ENCODE assay signal across 23 cellular contexts in the genomic region with DNA sequence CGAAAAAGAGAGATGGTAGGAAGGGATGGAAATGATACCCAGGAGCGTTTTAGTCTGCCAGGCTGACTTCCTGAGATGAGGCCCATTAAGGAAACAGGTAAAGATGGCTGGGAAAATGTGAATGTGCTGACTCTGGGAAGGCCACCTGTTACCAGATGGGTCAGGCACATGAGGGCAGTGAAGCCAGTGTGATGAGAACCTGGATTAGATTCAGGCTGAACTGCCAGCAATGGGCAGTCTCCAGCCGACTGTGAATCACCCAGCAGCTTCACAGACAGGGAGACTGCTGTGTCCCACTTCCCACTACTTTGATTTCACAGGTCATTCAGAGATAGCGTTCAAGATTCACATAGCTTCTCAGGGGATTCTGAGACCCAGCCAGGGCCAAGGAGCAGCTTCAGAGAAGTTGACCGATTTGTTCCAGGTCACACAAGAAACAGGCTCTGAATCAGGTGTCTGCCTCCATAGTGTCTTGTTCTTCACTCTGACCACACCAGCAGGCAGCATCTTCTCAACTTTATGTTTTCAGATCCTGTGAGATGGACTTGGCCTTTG. TPM values are rescaled to one million over a fixed set of nuclear protein-coding genes. Genes with fewer than 3 reads are reported as not detected.
"Had no signal": no experiment of that assay in that cellular context is flagged by ENCODE, and none has a peak within 500 bp of the region (broad histone marks: within the 10 kb centered on the region; RNA-seq: fewer than 3 reads in every experiment).

No MANE protein-coding gene starts in this region.

- DNase-seq: activated CD4-positive, alpha-beta T cell treated with anti-CD3 and anti-CD28 coated beads, Interleukin-2, amount 10 ng/mL, durations not matched to agents 7 days and 5 days; activated CD4-positive, CD25-positive, alpha-beta regulatory T cell; activated CD8-positive, alpha-beta T cell treated with anti-CD3 and anti-CD28 coated beads, Interleukin-2, amount 10 ng/mL, durations not matched to agents 7 days and 5 days; activated naive CD8-positive, alpha-beta T cell treated with anti-CD3 and anti-CD28 coated beads for 36 hours; amniotic stem cell; foreskin melanocyte; hypothalamus; left lung; mammary epithelial cell; naive B cell; stimulated activated naive B cell treated with anti-CD40 and anti-IgM and Interleukin-4, amounts not matched to agents 10 μg/mL and 1 μg/mL and 100 μg/mL, for 72 hours; T-helper 9 cell; thyroid gland; uterus had no signal

- H3K27me3 ChIP-seq: cardiac muscle cell, thyroid gland, uterus had no signal

- H3K9me3 Mint-ChIP-seq: activated CD4-positive, alpha-beta T cell treated with anti-CD3 and anti-CD28 coated beads, Interleukin-2, amount 10 ng/mL, durations not matched to agents 7 days and 5 days; activated naive CD8-positive, alpha-beta T cell treated with anti-CD3 and anti-CD28 coated beads for 36 hours; naive B cell; stimulated activated naive B cell treated with anti-CD40 and anti-IgM and Interleukin-4, amounts not matched to agents 10 μg/mL and 1 μg/mL and 100 μg/mL, for 72 hours had no signal

- ATAC-seq: activated CD8-positive, alpha-beta T cell treated with anti-CD3 and anti-CD28 coated beads, Interleukin-2, amount 10 ng/mL, durations not matched to agents 7 days and 5 days; left lung; sciatic nerve; stimulated activated naive B cell treated with anti-CD40 and anti-IgM and Interleukin-4, amounts not matched to agents 10 μg/mL and 1 μg/mL and 100 μg/mL, for 72 hours had no signal

- H3K4me1 ChIP-seq: left lung, thyroid gland, uterus had no signal

- H3K9me3 ChIP-seq: left lung, thyroid gland, uterus had no signal

- H3K36me3 Mint-ChIP-seq: activated naive CD8-positive, alpha-beta T cell treated with anti-CD3 and anti-CD28 coated beads for 36 hours; naive B cell; stimulated activated naive B cell treated with anti-CD40 and anti-IgM and Interleukin-4, amounts not matched to agents 10 μg/mL and 1 μg/mL and 100 μg/mL, for 72 hours had no signal

- H3K27ac ChIP-seq: cardiac muscle cell, epithelial cell of prostate, left lung, SK-N-MC, thyroid gland, uterus had no signal

- H3K27me3 Mint-ChIP-seq: naive B cell; stimulated activated naive B cell treated with anti-CD40 and anti-IgM and Interleukin-4, amounts not matched to agents 10 μg/mL and 1 μg/mL and 100 μg/mL, for 72 hours had no signal

- H3K36me3 ChIP-seq: cardiac muscle cell, left lung, thyroid gland, uterus had no signal

- H3K4me3 ChIP-seq: cardiac muscle cell, left lung, SK-N-MC, thyroid gland, uterus had no signal

- H3K4me3 Mint-ChIP-seq: activated CD4-positive, alpha-beta T cell treated with anti-CD3 and anti-CD28 coated beads, Interleukin-2, amount 10 ng/mL, durations not matched to agents 7 days and 5 days; activated CD8-positive, alpha-beta T cell treated with anti-CD3 and anti-CD28 coated beads, Interleukin-2, amount 10 ng/mL, durations not matched to agents 7 days and 5 days; activated naive CD8-positive, alpha-beta T cell treated with anti-CD3 and anti-CD28 coated beads for 36 hours; naive B cell; neural crest cell; stimulated activated naive B cell treated with anti-CD40 and anti-IgM and Interleukin-4, amounts not matched to agents 10 μg/mL and 1 μg/mL and 100 μg/mL, for 72 hours had no signal

- H3K4me1 Mint-ChIP-seq: activated CD4-positive, alpha-beta T cell treated with anti-CD3 and anti-CD28 coated beads, Interleukin-2, amount 10 ng/mL, durations not matched to agents 7 days and 5 days; neural crest cell had no signal

- H3K27ac Mint-ChIP-seq: activated CD4-positive, alpha-beta T cell treated with anti-CD3 and anti-CD28 coated beads, Interleukin-2, amount 10 ng/mL, durations not matched to agents 7 days and 5 days; activated CD8-positive, alpha-beta T cell treated with anti-CD3 and anti-CD28 coated beads, Interleukin-2, amount 10 ng/mL, durations not matched to agents 7 days and 5 days; activated naive CD8-positive, alpha-beta T cell treated with anti-CD3 and anti-CD28 coated beads for 36 hours; naive B cell; stimulated activated naive B cell treated with anti-CD40 and anti-IgM and Interleukin-4, amounts not matched to agents 10 μg/mL and 1 μg/mL and 100 μg/mL, for 72 hours had no signal

RNA-seq across cellular contexts. Expression of gene CAPN13, which starts 26.4 kb away (rescaled TPM):
- total RNA-seq: activated CD4-positive, alpha-beta T cell treated with anti-CD3 and anti-CD28 coated beads, Interleukin-2, amount 10 ng/mL, durations not matched to agents 7 days and 5 days; activated CD8-positive, alpha-beta T cell treated with anti-CD3 and anti-CD28 coated beads, Interleukin-2, amount 10 ng/mL, durations not matched to agents 7 days and 5 days; activated naive CD8-positive, alpha-beta T cell treated with anti-CD3 and anti-CD28 coated beads for 36 hours; cardiac muscle cell; dermis microvascular lymphatic vessel endothelial cell; fibroblast of lung; neural crest cell; omental fat pad; subcutaneous adipose tissue had no signal
